20 cellular contexts compared by ENCODE assay signal in the genomic region with DNA sequence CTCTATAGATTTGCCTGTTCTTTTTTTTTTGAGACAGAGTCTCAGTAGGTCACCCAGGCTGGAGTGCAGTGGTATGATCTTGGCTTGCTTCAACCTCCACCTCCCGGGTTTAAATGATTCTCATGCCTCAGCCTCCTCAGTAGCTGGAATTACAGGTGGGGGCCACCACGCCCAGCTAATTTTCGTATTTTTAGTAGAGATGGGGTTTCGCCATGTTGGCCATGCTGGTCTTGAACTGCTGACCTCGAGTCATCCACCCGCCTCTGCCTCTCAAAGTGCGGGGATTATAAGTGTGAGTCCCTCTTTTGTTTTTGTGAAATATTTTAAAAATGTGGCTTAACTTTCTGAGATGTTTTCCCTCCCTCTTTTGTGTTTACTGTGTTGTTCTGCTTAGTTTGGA. TPM values are rescaled to one million over a fixed set of nuclear protein-coding genes. Genes with fewer than 3 reads are reported as not detected.
A peak's percentile ranks its signal among the peaks of the same experiment; 100 is the strongest.
DNase-seq lines count a peak whose midpoint lies in the region; ATAC-seq lines count a peak whose summit lies in the region.
"Had no signal": no experiment of that assay in that cellular context is flagged by ENCODE, and none has a peak within 500 bp of the region (broad histone marks: within the 10 kb centered on the region; RNA-seq: fewer than 3 reads in every experiment).

No MANE protein-coding gene starts in this region.

- peaks cover 41% of the 10 kb centered on the region for H3K36me3 Mint-ChIP-seq in activated naive CD4-positive, alpha-beta T cell treated with anti-CD3 and anti-CD28 coated beads for 36 hours (ENCODE audit: low read depth)
- peaks cover 42% of the 10 kb centered on the region for H3K36me3 Mint-ChIP-seq in activated naive CD4-positive, alpha-beta T cell treated with anti-CD3 and anti-CD28 coated beads, Interleukin-2, amount 10 ng/mL, durations not matched to agents 7 days and 5 days
- H3K36me3 Mint-ChIP-seq in effector memory CD8-positive, alpha-beta T cell (ENCODE audit: insufficient read depth) = peaks cover 69% of the 10 kb centered on the region
- H3K36me3 Mint-ChIP-seq in stimulated activated naive B cell treated with anti-CD40 and anti-IgM and Interleukin-4, amounts not matched to agents 10 μg/mL and 1 μg/mL and 100 μg/mL, for 72 hours = peaks cover 39 to 57% of the 10 kb centered on the region in 2 donors

- peaks cover 73% of the 10 kb centered on the region for H3K36me3 ChIP-seq in SK-N-MC (ENCODE audit: insufficient read depth, low read length)
- H3K36me3 ChIP-seq: adrenal gland had no signal

- H3K9ac ChIP-seq in SK-N-MC (ENCODE audit: insufficient read length) = no peak overlapping the region

- intact Hi-C loops in activated naive CD4-positive, alpha-beta T cell treated with anti-CD3 and anti-CD28 coated beads for 36 hours (cut with micrococcal nuclease) = no loop called here

- H3K4me3 Mint-ChIP-seq in activated naive CD4-positive, alpha-beta T cell treated with anti-CD3 and anti-CD28 coated beads for 36 hours = no peak overlapping the region
- H3K4me3 Mint-ChIP-seq in activated naive CD4-positive, alpha-beta T cell treated with anti-CD3 and anti-CD28 coated beads, Interleukin-2, amount 10 ng/mL, durations not matched to agents 7 days and 5 days = no peak overlapping the region
- no peak overlapping the region for H3K4me3 Mint-ChIP-seq in effector memory CD8-positive, alpha-beta T cell
- no peak overlapping the region for H3K4me3 Mint-ChIP-seq in stimulated activated naive B cell treated with anti-CD40 and anti-IgM and Interleukin-4, amounts not matched to agents 10 μg/mL and 1 μg/mL and 100 μg/mL, for 72 hours
- H3K4me3 Mint-ChIP-seq: CD14-positive monocyte; naive thymus-derived CD4-positive, alpha-beta T cell had no signal

- no peaks in the 10 kb centered on the region for H3K27me3 Mint-ChIP-seq in activated naive CD4-positive, alpha-beta T cell treated with anti-CD3 and anti-CD28 coated beads for 36 hours (ENCODE audit: low read depth)
- H3K27me3 Mint-ChIP-seq in activated naive CD4-positive, alpha-beta T cell treated with anti-CD3 and anti-CD28 coated beads, Interleukin-2, amount 10 ng/mL, durations not matched to agents 7 days and 5 days = no peaks in the 10 kb centered on the region
- H3K27me3 Mint-ChIP-seq in effector memory CD8-positive, alpha-beta T cell = no peaks in the 10 kb centered on the region
- no peaks in the 10 kb centered on the region for H3K27me3 Mint-ChIP-seq in stimulated activated naive B cell treated with anti-CD40 and anti-IgM and Interleukin-4, amounts not matched to agents 10 μg/mL and 1 μg/mL and 100 μg/mL, for 72 hours
- H3K27me3 Mint-ChIP-seq: IgD-negative memory B cell; naive thymus-derived CD4-positive, alpha-beta T cell had no signal

- H3K27ac ChIP-seq in SK-N-MC = peak overlapping the region; percentile 74
- H3K27ac ChIP-seq: adrenal gland, suprapubic skin had no signal

- no peaks in the 10 kb centered on the region for H3K9me3 ChIP-seq in SK-N-MC (ENCODE audit: low read depth, low read length)
- H3K9me3 ChIP-seq: adrenal gland, suprapubic skin had no signal

- no peak overlapping the region for H3K4me3 ChIP-seq in SK-N-MC
- H3K4me3 ChIP-seq: adrenal gland, suprapubic skin had no signal

- DNase-seq in activated naive CD4-positive, alpha-beta T cell treated with anti-CD3 and anti-CD28 coated beads for 36 hours = no peak
- DNase-seq in activated naive CD4-positive, alpha-beta T cell treated with anti-CD3 and anti-CD28 coated beads, Interleukin-2, amount 10 ng/mL, durations not matched to agents 7 days and 5 days = no peak
- DNase-seq in SK-N-MC (ENCODE audit: low read depth, low spot score) = no peak
- no peak for DNase-seq in effector memory CD8-positive, alpha-beta T cell
- no peak for DNase-seq in stimulated activated naive B cell treated with anti-CD40 and anti-IgM and Interleukin-4, amounts not matched to agents 10 μg/mL and 1 μg/mL and 100 μg/mL, for 72 hours
- DNase-seq in anterior cingulate cortex (lab: John Stamatoyannopoulos, UW) = no peak
- DNase-seq: adrenal gland; DMS 273 treated with DMSO at 0.1 percent for 48 hours; H7; naive thymus-derived CD4-positive, alpha-beta T cell; NCI-H1436; NCI-H510A; SIG-M5 had no signal

- peaks cover 27% of the 10 kb centered on the region for H3K4me1 Mint-ChIP-seq in activated naive CD4-positive, alpha-beta T cell treated with anti-CD3 and anti-CD28 coated beads for 36 hours (ENCODE audit: low read depth)
- H3K4me1 Mint-ChIP-seq in activated naive CD4-positive, alpha-beta T cell treated with anti-CD3 and anti-CD28 coated beads, Interleukin-2, amount 10 ng/mL, durations not matched to agents 7 days and 5 days = peaks cover 13% of the 10 kb centered on the region
- peaks cover 10 to 24% of the 10 kb centered on the region in 2 donors for H3K4me1 Mint-ChIP-seq in effector memory CD8-positive, alpha-beta T cell (ENCODE audit: low read depth in 2 of 2)
- H3K4me1 Mint-ChIP-seq in stimulated activated naive B cell treated with anti-CD40 and anti-IgM and Interleukin-4, amounts not matched to agents 10 μg/mL and 1 μg/mL and 100 μg/mL, for 72 hours = peaks cover 7 to 46% of the 10 kb centered on the region in 2 donors
- H3K4me1 Mint-ChIP-seq: CD14-positive monocyte had no signal

- CTCF ChIA-PET in activated naive CD4-positive, alpha-beta T cell treated with anti-CD3 and anti-CD28 coated beads for 36 hours (lab: Charles Lee) = no interaction called here
- CTCF ChIA-PET in activated naive CD4-positive, alpha-beta T cell treated with anti-CD3 and anti-CD28 coated beads, Interleukin-2, amount 10 ng/mL, durations not matched to agents 7 days and 5 days (lab: Charles Lee) = no interaction called here

- ATAC-seq in effector memory CD8-positive, alpha-beta T cell (replicated peaks) = no peak
- no peak for ATAC-seq in stimulated activated naive B cell treated with anti-CD40 and anti-IgM and Interleukin-4, amounts not matched to agents 10 μg/mL and 1 μg/mL and 100 μg/mL, for 72 hours (replicated peaks)
- ATAC-seq in GM21619 (IDR thresholded peaks at IDR 0.05; ENCODE audit: unreplicated experiment) (no peak), HG03521 (IDR thresholded peaks at IDR 0.05; ENCODE audit: unreplicated experiment) (no peak)
- ATAC-seq: naive thymus-derived CD4-positive, alpha-beta T cell; Panc1; sciatic nerve had no signal

- H3K9me3 Mint-ChIP-seq in activated naive CD4-positive, alpha-beta T cell treated with anti-CD3 and anti-CD28 coated beads for 36 hours = no peaks in the 10 kb centered on the region
- no peaks in the 10 kb centered on the region for H3K9me3 Mint-ChIP-seq in activated naive CD4-positive, alpha-beta T cell treated with anti-CD3 and anti-CD28 coated beads, Interleukin-2, amount 10 ng/mL, durations not matched to agents 7 days and 5 days
- H3K9me3 Mint-ChIP-seq in effector memory CD8-positive, alpha-beta T cell = no peaks in the 10 kb centered on the region
- no peaks in the 10 kb centered on the region for H3K9me3 Mint-ChIP-seq in stimulated activated naive B cell treated with anti-CD40 and anti-IgM and Interleukin-4, amounts not matched to agents 10 μg/mL and 1 μg/mL and 100 μg/mL, for 72 hours
- H3K9me3 Mint-ChIP-seq: IgD-negative memory B cell; naive thymus-derived CD4-positive, alpha-beta T cell had no signal

- peak overlapping the region; percentile 70 for H3K27ac Mint-ChIP-seq in activated naive CD4-positive, alpha-beta T cell treated with anti-CD3 and anti-CD28 coated beads for 36 hours
- H3K27ac Mint-ChIP-seq in activated naive CD4-positive, alpha-beta T cell treated with anti-CD3 and anti-CD28 coated beads, Interleukin-2, amount 10 ng/mL, durations not matched to agents 7 days and 5 days = no peak overlapping the region
- peak overlapping the region; percentile 11 to 65 for H3K27ac Mint-ChIP-seq in effector memory CD8-positive, alpha-beta T cell
- H3K27ac Mint-ChIP-seq in stimulated activated naive B cell treated with anti-CD40 and anti-IgM and Interleukin-4, amounts not matched to agents 10 μg/mL and 1 μg/mL and 100 μg/mL, for 72 hours = peak overlapping the region; percentile 77

RNA-seq across cellular contexts. Expression of gene HSPA4, which starts 29.2 kb away (rescaled TPM):
- 100 to 1,000 TPM; 180 to 190 TPM for total RNA-seq in activated naive CD4-positive, alpha-beta T cell treated with anti-CD3 and anti-CD28 coated beads for 36 hours

RNA-seq across cellular contexts. Expression of gene ZCCHC10, which starts 54.7 kb away (rescaled TPM):
- total RNA-seq in activated naive CD4-positive, alpha-beta T cell treated with anti-CD3 and anti-CD28 coated beads for 36 hours = 10 to 100 TPM; 23.5 to 27.0 TPM
